In the genomic region with DNA sequence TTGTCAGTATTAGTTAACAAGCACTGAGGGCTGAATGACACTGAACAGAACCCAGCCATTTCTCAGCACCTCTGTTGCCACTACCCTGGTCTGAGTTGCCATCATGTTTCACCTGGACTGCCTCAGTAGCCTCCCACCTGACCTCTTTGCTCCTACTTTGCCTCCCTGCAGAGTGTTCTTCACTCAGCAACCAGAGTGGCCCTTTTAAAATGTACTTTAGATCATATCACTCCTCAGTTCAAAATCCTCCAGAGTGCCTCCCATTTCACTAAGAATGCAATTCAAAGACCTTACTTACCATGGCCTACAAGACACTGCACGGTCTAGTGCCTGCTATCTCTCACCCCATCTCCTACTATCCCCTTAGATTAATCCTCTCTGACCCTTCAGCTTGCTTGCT, we compare ENCODE assay signal across 23 cellular contexts.
"Had no signal": no experiment of that assay in that cellular context is flagged by ENCODE, and none has a peak within 500 bp of the region (broad histone marks: within the 10 kb centered on the region; RNA-seq: fewer than 3 reads in every experiment).

No MANE protein-coding gene starts in this region.

- DNase-seq: activated CD4-positive, alpha-beta memory T cell treated with anti-CD3 and anti-CD28 coated beads for 36 hours; activated CD4-positive, alpha-beta T cell treated with anti-CD3 and anti-CD28 coated beads, Interleukin-2, amount 10 ng/mL, durations not matched to agents 7 days and 5 days; activated CD4-positive, CD25-positive, alpha-beta regulatory T cell; activated CD8-positive, alpha-beta memory T cell treated with anti-CD3 and anti-CD28 coated beads for 24 hours; activated gamma-delta T cell; activated naive CD4-positive, alpha-beta T cell treated with anti-CD3 and anti-CD28 coated beads for 36 hours; activated T-cell treated with anti-CD3 and anti-CD28 coated beads, Interleukin-2, amount 50 U/mL, for 4 hours; amygdala; brain microvascular endothelial cell; cerebellar nuclear complex; Karpas-422; NCI-H1436 treated with DMSO at 0.1 percent for 48 hours; NCI-H187; NCI-H2081; NCI-H226; NCI-H526; PC-3; SHP77; T-helper 1 cell had no signal

- H3K36me3 Mint-ChIP-seq: activated CD4-positive, alpha-beta memory T cell treated with anti-CD3 and anti-CD28 coated beads for 36 hours; activated naive CD8-positive, alpha-beta T cell had no signal

- H3K27me3 ChIP-seq: brain microvascular endothelial cell had no signal

- H3K4me3 Mint-ChIP-seq: activated CD4-positive, alpha-beta memory T cell treated with anti-CD3 and anti-CD28 coated beads for 36 hours; activated CD4-positive, alpha-beta T cell treated with anti-CD3 and anti-CD28 coated beads, Interleukin-2, amount 10 ng/mL, durations not matched to agents 7 days and 5 days; activated naive CD4-positive, alpha-beta T cell treated with anti-CD3 and anti-CD28 coated beads for 36 hours; activated naive CD8-positive, alpha-beta T cell; activated T-cell treated with anti-CD3 and anti-CD28 coated beads, Interleukin-2, amount 50 U/mL, for 4 hours; activated T-helper 17 cell treated with anti-CD3 and anti-CD28 coated beads, Interleukin-2, amount 50 U/mL, for 72 hours had no signal

- H3K27ac Mint-ChIP-seq: activated CD4-positive, alpha-beta memory T cell treated with anti-CD3 and anti-CD28 coated beads for 36 hours; activated CD4-positive, alpha-beta T cell treated with anti-CD3 and anti-CD28 coated beads, Interleukin-2, amount 10 ng/mL, durations not matched to agents 7 days and 5 days; activated naive CD4-positive, alpha-beta T cell treated with anti-CD3 and anti-CD28 coated beads for 36 hours; activated naive CD8-positive, alpha-beta T cell; activated T-helper 17 cell treated with anti-CD3 and anti-CD28 coated beads, Interleukin-2, amount 50 U/mL, for 72 hours had no signal

- H3K36me3 ChIP-seq: brain microvascular endothelial cell had no signal

- ATAC-seq: activated T-cell treated with anti-CD3 and anti-CD28 coated beads, Interleukin-2, amount 50 U/mL, for 4 hours; activated T-helper 17 cell treated with anti-CD3 and anti-CD28 coated beads, Interleukin-2, amount 50 U/mL, for 72 hours; K562; PC-3 had no signal

- H3K27me3 Mint-ChIP-seq: activated CD4-positive, alpha-beta memory T cell treated with anti-CD3 and anti-CD28 coated beads for 36 hours; activated naive CD8-positive, alpha-beta T cell had no signal

- H3K4me3 ChIP-seq: K562 had no signal

- H3K4me1 Mint-ChIP-seq: activated CD4-positive, alpha-beta T cell treated with anti-CD3 and anti-CD28 coated beads, Interleukin-2, amount 10 ng/mL, durations not matched to agents 7 days and 5 days; activated T-helper 17 cell treated with anti-CD3 and anti-CD28 coated beads, Interleukin-2, amount 50 U/mL, for 72 hours had no signal

- H3K9me3 Mint-ChIP-seq: activated CD4-positive, alpha-beta memory T cell treated with anti-CD3 and anti-CD28 coated beads for 36 hours; activated naive CD4-positive, alpha-beta T cell treated with anti-CD3 and anti-CD28 coated beads for 36 hours; activated T-cell treated with anti-CD3 and anti-CD28 coated beads, Interleukin-2, amount 50 U/mL, for 4 hours had no signal

- H3K27ac ChIP-seq: brain microvascular endothelial cell, VCaP had no signal
